Comparison of ENCODE assay signal across 15 cellular contexts in genomic region chr2:191942114-191943103, GRCh38.
DNase-seq lines count a peak whose midpoint lies in the region; ATAC-seq and TF ChIP-seq lines count a peak whose summit lies in the region.
"Had no signal": no experiment of that assay in that cellular context is flagged by ENCODE, and none has a peak within 500 bp of the region (broad histone marks: within the 10 kb centered on the region; RNA-seq: fewer than 3 reads in every experiment).

No MANE protein-coding gene starts in this region.

- TF ChIP-seq CTCF in WERI-Rb-1 (IDR thresholded peaks at IDR 0.05; ENCODE audit: low read depth, low read length) = no peak
- TF ChIP-seq CTCF in gastroesophageal sphincter (IDR thresholded peaks at IDR 0.05) = no peak
- TF ChIP-seq CTCF in prostate gland (IDR thresholded peaks at IDR 0.05) = no peak

- H3K27ac ChIP-seq in WERI-Rb-1 (peak overlapping the region; percentile 76), gastroesophageal sphincter (peak overlapping the region; percentile 4 to 71 (median 42)), prostate gland (no peak overlapping the region)

- no peak overlapping the region for H3K4me3 ChIP-seq in WERI-Rb-1 (ENCODE audit: low read depth, low read length)
- H3K4me3 ChIP-seq in gastroesophageal sphincter = no peak overlapping the region
- no peak overlapping the region for H3K4me3 ChIP-seq in prostate gland

- H3K4me1 ChIP-seq in gastroesophageal sphincter (peaks cover 5 to 38% (median 8%) of the 10 kb centered on the region in 3 donors), prostate gland (replicated peaks) (no peaks in the 10 kb centered on the region)

- 21 to 38% methylated on average over 5 of the region's 5 CpGs for WGBS in gastroesophageal sphincter (ENCODE audit: low coverage in 1 of 2), 2 donors
- 23% methylated on average over 5 of the region's 5 CpGs for WGBS in prostate gland

- H3K9me3 ChIP-seq in WERI-Rb-1 (ENCODE audit: severe bottlenecking) (no peaks in the 10 kb centered on the region), gastroesophageal sphincter (no peaks in the 10 kb centered on the region), prostate gland (no peaks in the 10 kb centered on the region)

- H3K27me3 ChIP-seq in WERI-Rb-1 (ENCODE audit: insufficient read depth, low read depth, severe bottlenecking) (no peaks in the 10 kb centered on the region), gastroesophageal sphincter (no peaks in the 10 kb centered on the region), prostate gland (replicated peaks; ENCODE audit: insufficient read depth) (no peaks in the 10 kb centered on the region)
- H3K27me3 ChIP-seq: dorsolateral prefrontal cortex had no signal

- no peak for TF ChIP-seq POLR2A in gastroesophageal sphincter (IDR thresholded peaks at IDR 0.05)
- no peak for TF ChIP-seq POLR2A in prostate gland (IDR thresholded peaks at IDR 0.05)

- ATAC-seq in gastroesophageal sphincter (peak; percentile 34), GM18861 (IDR thresholded peaks at IDR 0.05; ENCODE audit: unreplicated experiment) (no peak)
- ATAC-seq: naive thymus-derived CD4-positive, alpha-beta T cell; T-helper 17 cell had no signal

- intact Hi-C loops in prostate gland (cut with DNase I) = no loop called here

- TF ChIP-seq EP300 in gastroesophageal sphincter (IDR thresholded peaks at IDR 0.05) = no peak

- DNase-seq in HCEC 1CT (peak; percentile 40), WERI-Rb-1 (peak; percentile 69), prostate gland (ENCODE audit: low spot score) (peak; percentile 44), NCI-H1092 treated with DMSO at 0.1 percent for 48 hours (lab: John Stamatoyannopoulos, UW) (no peak), NCI-H2029 treated with DMSO at 0.1 percent for 48 hours (lab: John Stamatoyannopoulos, UW) (no peak), HuH-7 (ENCODE audit: low spot score) (no peak)
- DNase-seq: CD8-positive, alpha-beta memory T cell; dorsolateral prefrontal cortex; islet precursor cell; MM.1S; naive thymus-derived CD4-positive, alpha-beta T cell; NCI-H345; T-helper 17 cell had no signal

- no peaks in the 10 kb centered on the region for H3K36me3 ChIP-seq in WERI-Rb-1
- no peaks in the 10 kb centered on the region for H3K36me3 ChIP-seq in gastroesophageal sphincter
- H3K36me3 ChIP-seq in prostate gland = no peaks in the 10 kb centered on the region

Comparison
In these comparisons a context has a peak if more than half of its experiments do, and no peak if none do; other contexts are left out.
1. DNase-seq: peak in HCEC 1CT (single experiment), WERI-Rb-1 (single experiment) and prostate gland (single experiment); none in NCI-H1092 treated with DMSO at 0.1 percent for 48 hours (single experiment), NCI-H2029 treated with DMSO at 0.1 percent for 48 hours (single experiment) and HuH-7 (single experiment).
2. H3K27ac ChIP-seq: peak in WERI-Rb-1 (single experiment) and gastroesophageal sphincter (4 of 4); none in prostate gland (0 of 2).